ENCODE assay signal across 20 cellular contexts in genomic region chr17:57419940-57420522, GRCh38.
A peak's percentile ranks its signal among the peaks of the same experiment; 100 is the strongest.
DNase-seq lines count a peak whose midpoint lies in the region; ATAC-seq and TF ChIP-seq lines count a peak whose summit lies in the region.
"Had no signal": no experiment of that assay in that cellular context is flagged by ENCODE, and none has a peak within 500 bp of the region (broad histone marks: within the 10 kb centered on the region; RNA-seq: fewer than 3 reads in every experiment).

No MANE protein-coding gene starts in this region.

- no peaks in the 10 kb centered on the region for H3K27me3 Mint-ChIP-seq in progenitor cell of endocrine pancreas
- H3K27me3 Mint-ChIP-seq: central memory CD8-positive, alpha-beta T cell; IgD-negative memory B cell; memory B cell had no signal

- peaks cover 19% of the 10 kb centered on the region for H3K36me3 Mint-ChIP-seq in progenitor cell of endocrine pancreas (ENCODE audit: insufficient read depth)
- H3K36me3 Mint-ChIP-seq: natural killer cell had no signal

- peak; percentile 38 to 99 (median 98) for DNase-seq in NCI-H1417 (lab: John Stamatoyannopoulos, UW)
- DNase-seq in SHP77 treated with DMSO at 0.1 percent for 48 hours (lab: John Stamatoyannopoulos, UW) = peak; percentile 33
- no peak for DNase-seq in progenitor cell of endocrine pancreas (ENCODE audit: low spot score, unreplicated experiment)
- no peak for DNase-seq in NCI-H2171 (lab: John Stamatoyannopoulos, UW)
- DNase-seq: activated effector memory CD4-positive, alpha-beta T cell treated with anti-CD3 and anti-CD28 coated beads, Interleukin-2, amount 50 U/mL, for 16 hours; amniotic stem cell; DMS53; effector memory CD4-positive, alpha-beta T cell; hippocampal formation; natural killer cell; NCI-H1048; OCI-M1; stimulated activated CD4-positive, alpha-beta T cell treated with anti-CD3 and anti-CD28 coated beads, Interleukin-12 subunit alpha, Interleukin-12 subunit beta, amount 100 ng/mL, for 4 hours; T1000 had no signal

- ATAC-seq in GM21381 (IDR thresholded peaks at IDR 0.05; ENCODE audit: unreplicated experiment) (no peak), GM18873 (IDR thresholded peaks at IDR 0.05; ENCODE audit: low FRiP score, unreplicated experiment) (no peak)
- ATAC-seq: natural killer cell had no signal

- H3K9me3 Mint-ChIP-seq in progenitor cell of endocrine pancreas (ENCODE audit: low read depth) = peaks cover 2% of the 10 kb centered on the region
- H3K9me3 Mint-ChIP-seq: central memory CD8-positive, alpha-beta T cell; IgD-negative memory B cell; memory B cell; natural killer cell had no signal

- H3K4me1 Mint-ChIP-seq in progenitor cell of endocrine pancreas (ENCODE audit: low read depth) = peaks cover 26% of the 10 kb centered on the region

- H3K4me3 Mint-ChIP-seq in progenitor cell of endocrine pancreas (ENCODE audit: low read depth) = no peak overlapping the region
- H3K4me3 Mint-ChIP-seq: central memory CD8-positive, alpha-beta T cell; memory B cell; natural killer cell had no signal

- H3K27ac Mint-ChIP-seq in progenitor cell of endocrine pancreas = peak overlapping the region; percentile 78
- H3K27ac Mint-ChIP-seq: memory B cell, natural killer cell had no signal

- TF ChIP-seq CTCF in GM12872 (IDR thresholded peaks at IDR 0.05; ENCODE audit: insufficient read depth, low read depth, low read length) (peak; percentile 27; the same call in 1 of the 3 replicates), progenitor cell of endocrine pancreas (IDR thresholded peaks at IDR 0.05; ENCODE audit: unreplicated experiment) (no peak)

Comparison
In these comparisons a context has a peak if more than half of its experiments do, and no peak if none do; other contexts are left out.
1. DNase-seq: peak in NCI-H1417 (3 of 3) and SHP77 treated with DMSO at 0.1 percent for 48 hours (single experiment); none in progenitor cell of endocrine pancreas (single experiment) and NCI-H2171 (single experiment).